In the genomic region with DNA sequence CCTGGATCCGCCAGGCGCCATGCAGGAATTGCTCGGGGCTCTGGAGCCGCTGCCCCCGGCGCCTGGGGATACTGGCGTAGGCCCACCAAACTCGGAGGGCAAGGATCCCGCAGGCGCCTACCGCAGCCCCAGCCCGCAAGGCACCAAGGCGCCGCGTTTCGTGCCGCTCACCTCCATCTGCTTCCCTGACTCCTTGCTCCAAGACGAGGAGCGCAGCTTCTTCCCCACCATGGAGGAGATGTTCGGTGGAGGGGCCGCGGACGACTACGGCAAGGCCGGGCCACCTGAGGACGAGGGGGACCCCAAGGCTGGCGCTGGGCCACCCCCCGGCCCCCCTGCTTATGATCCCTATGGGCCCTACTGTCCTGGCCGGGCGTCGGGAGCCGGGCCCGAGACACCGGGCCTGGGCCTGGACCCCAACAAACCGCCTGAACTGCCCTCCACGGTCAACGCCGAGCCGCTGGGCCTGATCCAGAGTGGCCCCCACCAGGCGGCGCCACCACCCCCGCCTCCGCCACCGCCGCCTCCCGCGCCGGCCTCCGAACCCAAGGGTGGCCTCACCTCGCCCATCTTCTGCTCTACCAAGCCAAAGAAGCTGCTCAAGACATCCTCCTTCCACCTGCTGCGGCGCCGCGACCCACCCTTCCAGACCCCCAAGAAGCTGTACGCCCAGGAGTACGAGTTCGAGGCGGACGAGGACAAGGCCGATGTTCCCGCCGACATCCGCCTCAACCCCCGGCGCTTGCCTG, we compare ENCODE assay signal across 3 cellular contexts.
TF ChIP-seq lines count a peak whose summit lies in the region.

No MANE protein-coding gene starts in this region.

TF ChIP-seq in SK-N-SH, 30 proteins besides CTCF, POLR2A, EP300 and RAD21:
- TF ChIP-seq FOSL2 (IDR thresholded peaks at IDR 0.05; ENCODE audit: borderline replicate concordance, low read depth): no peak
- TF ChIP-seq, protein P1, sequence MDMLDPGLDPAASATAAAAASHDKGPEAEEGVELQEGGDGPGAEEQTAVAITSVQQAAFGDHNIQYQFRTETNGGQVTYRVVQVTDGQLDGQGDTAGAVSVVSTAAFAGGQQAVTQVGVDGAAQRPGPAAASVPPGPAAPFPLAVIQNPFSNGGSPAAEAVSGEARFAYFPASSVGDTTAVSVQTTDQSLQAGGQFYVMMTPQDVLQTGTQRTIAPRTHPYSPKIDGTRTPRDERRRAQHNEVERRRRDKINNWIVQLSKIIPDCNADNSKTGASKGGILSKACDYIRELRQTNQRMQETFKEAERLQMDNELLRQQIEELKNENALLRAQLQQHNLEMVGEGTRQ (IDR thresholded peaks at IDR 0.05; ENCODE audit: borderline replicate concordance, low read depth, low read length): no peak
- TF ChIP-seq POLR2AphosphoS5 (IDR thresholded peaks at IDR 0.05; ENCODE audit: low read depth, low read length): no peak
- no peak for TF ChIP-seq NRF1 (IDR thresholded peaks at IDR 0.05; ENCODE audit: low read depth, low read length)
- TF ChIP-seq FOXJ3 (CRISPR knock-in tag; IDR thresholded peaks at IDR 0.05): no peak
- TF ChIP-seq GATA2 (CRISPR knock-in tag; IDR thresholded peaks at IDR 0.05): no peak
TF ChIP-seq in SK-N-SH: peak in this region for 0.

TF ChIP-seq in SK-N-SH treated with all-trans-retinoic acid at 6 μM for 48 hours, 23 proteins besides CTCF, POLR2A, EP300 and RAD21:
- TF ChIP-seq RARB (CRISPR knock-in tag; IDR thresholded peaks at IDR 0.05) (no peak), PPARA (CRISPR knock-in tag; IDR thresholded peaks at IDR 0.05; ENCODE audit: borderline replicate concordance) (no peak), ZNF565 (CRISPR knock-in tag; conservative IDR thresholded peaks at IDR 0.05; ENCODE audit: low read depth) (no peak), SNAI2 (CRISPR knock-in tag; IDR thresholded peaks at IDR 0.05) (no peak), ARNTL (CRISPR knock-in tag; IDR thresholded peaks at IDR 0.05; ENCODE audit: borderline replicate concordance, low read depth) (no peak), TSHZ2 (CRISPR knock-in tag; IDR thresholded peaks at IDR 0.05) (no peak), ZFP3 (CRISPR knock-in tag; IDR thresholded peaks at IDR 0.05) (no peak)
- TF ChIP-seq, protein P2, sequence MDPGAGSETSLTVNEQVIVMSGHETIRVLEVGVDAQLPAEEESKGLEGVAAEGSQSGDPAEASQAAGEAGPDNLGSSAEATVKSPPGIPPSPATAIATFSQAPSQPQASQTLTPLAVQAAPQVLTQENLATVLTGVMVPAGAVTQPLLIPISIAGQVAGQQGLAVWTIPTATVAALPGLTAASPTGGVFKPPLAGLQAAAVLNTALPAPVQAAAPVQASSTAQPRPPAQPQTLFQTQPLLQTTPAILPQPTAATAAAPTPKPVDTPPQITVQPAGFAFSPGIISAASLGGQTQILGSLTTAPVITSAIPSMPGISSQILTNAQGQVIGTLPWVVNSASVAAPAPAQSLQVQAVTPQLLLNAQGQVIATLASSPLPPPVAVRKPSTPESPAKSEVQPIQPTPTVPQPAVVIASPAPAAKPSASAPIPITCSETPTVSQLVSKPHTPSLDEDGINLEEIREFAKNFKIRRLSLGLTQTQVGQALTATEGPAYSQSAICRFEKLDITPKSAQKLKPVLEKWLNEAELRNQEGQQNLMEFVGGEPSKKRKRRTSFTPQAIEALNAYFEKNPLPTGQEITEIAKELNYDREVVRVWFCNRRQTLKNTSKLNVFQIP (CRISPR knock-in tag; IDR thresholded peaks at IDR 0.05; ENCODE audit: borderline replicate concordance, low read depth): no peak
- TF ChIP-seq, protein P3, sequence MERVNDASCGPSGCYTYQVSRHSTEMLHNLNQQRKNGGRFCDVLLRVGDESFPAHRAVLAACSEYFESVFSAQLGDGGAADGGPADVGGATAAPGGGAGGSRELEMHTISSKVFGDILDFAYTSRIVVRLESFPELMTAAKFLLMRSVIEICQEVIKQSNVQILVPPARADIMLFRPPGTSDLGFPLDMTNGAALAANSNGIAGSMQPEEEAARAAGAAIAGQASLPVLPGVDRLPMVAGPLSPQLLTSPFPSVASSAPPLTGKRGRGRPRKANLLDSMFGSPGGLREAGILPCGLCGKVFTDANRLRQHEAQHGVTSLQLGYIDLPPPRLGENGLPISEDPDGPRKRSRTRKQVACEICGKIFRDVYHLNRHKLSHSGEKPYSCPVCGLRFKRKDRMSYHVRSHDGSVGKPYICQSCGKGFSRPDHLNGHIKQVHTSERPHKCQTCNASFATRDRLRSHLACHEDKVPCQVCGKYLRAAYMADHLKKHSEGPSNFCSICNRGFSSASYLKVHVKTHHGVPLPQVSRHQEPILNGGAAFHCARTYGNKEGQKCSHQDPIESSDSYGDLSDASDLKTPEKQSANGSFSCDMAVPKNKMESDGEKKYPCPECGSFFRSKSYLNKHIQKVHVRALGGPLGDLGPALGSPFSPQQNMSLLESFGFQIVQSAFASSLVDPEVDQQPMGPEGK (CRISPR knock-in tag; IDR thresholded peaks at IDR 0.05; ENCODE audit: borderline replicate concordance): no peak
TF ChIP-seq in SK-N-SH treated with all-trans-retinoic acid at 6 μM for 48 hours: peak in this region for 0.

TF ChIP-seq in endothelial cell of umbilical vein, 7 proteins besides CTCF, POLR2A, EP300 and RAD21:
- TF ChIP-seq GATA2 (IDR thresholded peaks at IDR 0.05; ENCODE audit: insufficient read depth, insufficient read length, low read depth, low read length) (no peak), POLR2AphosphoS5 (IDR thresholded peaks at IDR 0.05; ENCODE audit: insufficient read depth, low read depth, low read length) (no peak), MYC (IDR thresholded peaks at IDR 0.05; ENCODE audit: low read depth, low read length) (no peak), MAX (IDR thresholded peaks at IDR 0.05; ENCODE audit: insufficient read depth, insufficient read length) (no peak), FOS (IDR thresholded peaks at IDR 0.05; ENCODE audit: borderline replicate concordance, insufficient read depth, low read length) (no peak), EZH2 (IDR thresholded peaks at IDR 0.05; ENCODE audit: borderline replicate concordance, low read depth, low read length, severe bottlenecking) (no peak), JUN (IDR thresholded peaks at IDR 0.05; ENCODE audit: borderline replicate concordance, insufficient read depth, insufficient read length, low read depth) (no peak)
